28 cellular contexts compared by ENCODE assay signal in the genomic region with DNA sequence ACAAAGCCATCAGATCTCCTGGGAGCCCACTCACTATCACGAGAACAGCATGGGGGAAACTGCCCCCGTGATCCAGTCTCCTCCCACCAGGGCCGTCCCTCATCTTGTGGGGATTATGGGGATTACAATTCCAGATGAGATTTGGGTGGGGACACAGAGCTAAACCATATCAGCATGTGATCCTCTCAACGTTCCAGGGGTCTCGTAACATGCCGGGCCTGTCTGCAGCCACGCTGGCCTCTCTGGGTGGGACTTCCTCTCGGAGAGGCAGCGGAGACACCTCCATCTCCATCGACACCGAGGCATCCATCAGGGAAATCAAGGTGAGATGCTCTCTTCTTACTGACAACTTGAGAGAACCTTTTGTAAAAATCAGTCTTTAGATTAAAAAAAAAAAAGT.
"Had no signal": no experiment of that assay in that cellular context is flagged by ENCODE, and none has a peak within 500 bp of the region (broad histone marks: within the 10 kb centered on the region; RNA-seq: fewer than 3 reads in every experiment).

No MANE protein-coding gene starts in this region.

- DNase-seq: activated CD4-positive, alpha-beta memory T cell treated with anti-CD3 and anti-CD28 coated beads, Interleukin-2, amount 10 ng/mL, durations not matched to agents 7 days and 5 days; activated CD4-positive, alpha-beta T cell treated with anti-CD3 and anti-CD28 coated beads for 1 hour; activated CD4-positive, alpha-beta T cell treated with anti-CD3 and anti-CD28 coated beads for 4 hours; activated CD4-positive, alpha-beta T cell treated with anti-CD3 and anti-CD28 coated beads, Interleukin-2, amount 10 ng/mL, durations not matched to agents 7 days and 5 days; activated CD4-positive, alpha-beta T cell treated with anti-CD3 and anti-CD28 coated beads, Interleukin-2, amount 50 U/mL, for 4 hours; activated CD8-positive, alpha-beta memory T cell treated with anti-CD3 and anti-CD28 coated beads, Interleukin-2, amount 50 U/mL, for 48 hours; activated gamma-delta T cell; activated naive CD4-positive, alpha-beta T cell; activated naive CD4-positive, alpha-beta T cell treated with anti-CD3 and anti-CD28 coated beads, Interleukin-2, amount 10 ng/mL, durations not matched to agents 7 days and 5 days; activated naive CD8-positive, alpha-beta T cell treated with anti-CD3 and anti-CD28 coated beads, Interleukin-2, amount 10 ng/mL, durations not matched to agents 7 days and 5 days; activated T-cell treated with anti-CD3 and anti-CD28 coated beads for 4 hours; activated T-cell treated with anti-CD3 and anti-CD28 coated beads, Interleukin-2, amount 50 U/mL, for 4 hours; central memory CD4-positive, alpha-beta T cell; dorsolateral prefrontal cortex; effector memory CD4-positive, alpha-beta T cell; endodermal cell; foreskin fibroblast; T-helper 1 cell; T-helper 2 cell had no signal

- ATAC-seq: activated naive CD4-positive, alpha-beta T cell treated with anti-CD3 and anti-CD28 coated beads, Interleukin-2, amount 50 U/mL, for 72 hours; activated T-cell treated with anti-CD3 and anti-CD28 coated beads, Interleukin-2, amount 50 U/mL, for 4 hours; esophagus mucosa; WTC11 had no signal

- H3K4me3 Mint-ChIP-seq: activated CD4-positive, alpha-beta memory T cell treated with anti-CD3 and anti-CD28 coated beads, Interleukin-2, amount 10 ng/mL, durations not matched to agents 7 days and 5 days; activated CD4-positive, alpha-beta T cell treated with anti-CD3 and anti-CD28 coated beads, Interleukin-2, amount 10 ng/mL, durations not matched to agents 7 days and 5 days; activated naive CD4-positive, alpha-beta T cell treated with anti-CD3 and anti-CD28 coated beads, Interleukin-2, amount 10 ng/mL, durations not matched to agents 7 days and 5 days; activated naive CD8-positive, alpha-beta T cell treated with anti-CD3 and anti-CD28 coated beads, Interleukin-2, amount 10 ng/mL, durations not matched to agents 7 days and 5 days; activated T-cell treated with anti-CD3 and anti-CD28 coated beads, Interleukin-2, amount 50 U/mL, for 4 hours; brain; dendritic cell treated with granulocyte-macrophage colony-stimulating factor and Interleukin-4, amounts not matched to agents 40 ng/mL and 50 ng/mL, for 4 days; endodermal cell; WTC11 had no signal

- H3K4me3 ChIP-seq: ascending aorta, breast epithelium, cardiac muscle cell, coronary artery, dorsolateral prefrontal cortex had no signal

- H3K27me3 Mint-ChIP-seq: activated CD4-positive, alpha-beta memory T cell treated with anti-CD3 and anti-CD28 coated beads, Interleukin-2, amount 10 ng/mL, durations not matched to agents 7 days and 5 days; activated CD4-positive, alpha-beta T cell treated with anti-CD3 and anti-CD28 coated beads, Interleukin-2, amount 10 ng/mL, durations not matched to agents 7 days and 5 days; activated naive CD4-positive, alpha-beta T cell treated with anti-CD3 and anti-CD28 coated beads, Interleukin-2, amount 10 ng/mL, durations not matched to agents 7 days and 5 days; activated naive CD8-positive, alpha-beta T cell treated with anti-CD3 and anti-CD28 coated beads, Interleukin-2, amount 10 ng/mL, durations not matched to agents 7 days and 5 days; brain; dendritic cell treated with granulocyte-macrophage colony-stimulating factor and Interleukin-4, amounts not matched to agents 40 ng/mL and 50 ng/mL, for 4 days had no signal

- H3K27me3 ChIP-seq: ascending aorta, breast epithelium, cardiac muscle cell, dorsolateral prefrontal cortex had no signal

- H3K9me3 Mint-ChIP-seq: activated CD4-positive, alpha-beta memory T cell treated with anti-CD3 and anti-CD28 coated beads, Interleukin-2, amount 10 ng/mL, durations not matched to agents 7 days and 5 days; activated CD4-positive, alpha-beta T cell treated with anti-CD3 and anti-CD28 coated beads, Interleukin-2, amount 10 ng/mL, durations not matched to agents 7 days and 5 days; activated naive CD4-positive, alpha-beta T cell treated with anti-CD3 and anti-CD28 coated beads, Interleukin-2, amount 10 ng/mL, durations not matched to agents 7 days and 5 days; activated naive CD4-positive, alpha-beta T cell treated with anti-CD3 and anti-CD28 coated beads, Interleukin-2, amount 50 U/mL, for 72 hours; activated naive CD8-positive, alpha-beta T cell treated with anti-CD3 and anti-CD28 coated beads, Interleukin-2, amount 10 ng/mL, durations not matched to agents 7 days and 5 days; activated T-cell treated with anti-CD3 and anti-CD28 coated beads, Interleukin-2, amount 50 U/mL, for 4 hours; brain; WTC11 had no signal

- H3K27ac ChIP-seq: ascending aorta, breast epithelium, cardiac muscle cell, coronary artery, dorsolateral prefrontal cortex had no signal

- H3K27ac Mint-ChIP-seq: activated CD4-positive, alpha-beta memory T cell treated with anti-CD3 and anti-CD28 coated beads, Interleukin-2, amount 10 ng/mL, durations not matched to agents 7 days and 5 days; activated naive CD4-positive, alpha-beta T cell treated with anti-CD3 and anti-CD28 coated beads, Interleukin-2, amount 10 ng/mL, durations not matched to agents 7 days and 5 days; activated naive CD8-positive, alpha-beta T cell treated with anti-CD3 and anti-CD28 coated beads, Interleukin-2, amount 10 ng/mL, durations not matched to agents 7 days and 5 days; brain; endodermal cell had no signal

- H3K36me3 ChIP-seq: breast epithelium had no signal

- H3K9me3 ChIP-seq: ascending aorta, breast epithelium had no signal
